Comparison of ENCODE assay signal across 19 cellular contexts in the genomic region with DNA sequence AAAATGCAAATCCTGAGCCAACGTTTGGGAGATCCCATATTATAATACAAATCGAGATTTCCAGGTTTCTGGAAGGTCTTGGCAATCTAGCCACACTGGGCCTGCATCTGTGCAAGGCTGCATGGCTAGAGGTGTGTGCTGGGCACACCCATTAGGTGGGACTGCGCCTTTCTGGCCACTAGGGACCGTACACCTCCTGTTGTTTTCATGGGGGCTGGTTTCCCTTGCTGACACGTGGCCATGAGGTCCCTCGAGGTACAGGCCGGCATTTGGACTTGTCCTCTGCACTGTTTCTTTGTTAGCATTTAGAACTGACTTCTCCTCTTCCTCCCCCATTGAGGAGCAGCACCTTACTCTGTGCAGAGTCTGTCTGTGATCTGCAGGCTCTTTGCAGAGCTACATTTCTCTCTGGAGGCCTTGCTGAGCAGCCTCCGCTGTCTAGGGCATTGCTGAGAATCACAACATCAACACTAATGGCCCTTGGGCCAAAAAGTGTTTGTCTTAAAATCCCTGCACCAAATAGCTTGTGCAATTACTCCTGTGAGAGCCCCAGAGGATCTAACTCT.
A peak's percentile ranks its signal among the peaks of the same experiment; 100 is the strongest.
DNase-seq lines count a peak whose midpoint lies in the region; ATAC-seq and TF ChIP-seq lines count a peak whose summit lies in the region.
"Had no signal": no experiment of that assay in that cellular context is flagged by ENCODE, and none has a peak within 500 bp of the region (broad histone marks: within the 10 kb centered on the region; RNA-seq: fewer than 3 reads in every experiment).

No MANE protein-coding gene starts in this region.

- ATAC-seq in upper lobe of right lung (peak; percentile 27), HG02852 (IDR thresholded peaks at IDR 0.05; ENCODE audit: unreplicated experiment) (no peak)
- ATAC-seq: foreskin keratinocyte had no signal

- intact Hi-C loops in upper lobe of right lung (cut with DNase I), result no loop called here

- H3K9me3 ChIP-seq in upper lobe of right lung, result no peaks in the 10 kb centered on the region
- H3K9me3 ChIP-seq: Caco-2, lower lobe of right lung, tibial nerve had no signal

- peak; percentile 37 for DNase-seq in activated CD8-positive, alpha-beta memory T cell treated with anti-CD3 and anti-CD28 coated beads for 24 hours
- no peak for DNase-seq in activated CD8-positive, alpha-beta memory T cell treated with anti-CD3 and anti-CD28 coated beads, Interleukin-2, amount 50 U/mL, for 4 hours
- no peak for DNase-seq in LNCaP clone FGC (ENCODE audit: low read depth)
- DNase-seq in germinal center (ENCODE audit: low spot score), result peak; percentile 24
- DNase-seq in upper lobe of right lung, result no peak
- no peak for DNase-seq in DMS79 (lab: John Stamatoyannopoulos, UW)
- DNase-seq in pons (ENCODE audit: low spot score), result no peak
- DNase-seq: activated CD4-positive, alpha-beta T cell treated with anti-CD3 and anti-CD28 coated beads for 48 hours; activated T-cell treated with anti-CD3 and anti-CD28 coated beads, Interleukin-2, amount 50 U/mL, for 4 hours; Caco-2; central memory CD4-positive, alpha-beta T cell; foreskin keratinocyte; lower lobe of right lung; NCI-H2029; SHP77 treated with DMSO at 0.1 percent for 48 hours; stimulated activated CD4-positive, alpha-beta T cell treated with anti-CD3 and anti-CD28 coated beads, Interleukin-4, amount 100 ng/mL, for 1 hour had no signal

- TF ChIP-seq CTCF in LNCaP clone FGC (IDR thresholded peaks at IDR 0.05; ENCODE audit: control insufficient read depth, extremely low read depth, insufficient read depth) (0 out of 2 replicates have a peak, but pooled peaks have one; percentile 4), upper lobe of right lung (IDR thresholded peaks at IDR 0.05) (no peak)

- H3K27me3 ChIP-seq in upper lobe of right lung, result no peaks in the 10 kb centered on the region
- H3K27me3 ChIP-seq: foreskin keratinocyte, tibial nerve had no signal

- no peaks in the 10 kb centered on the region for H3K4me1 ChIP-seq in upper lobe of right lung

- H3K27ac ChIP-seq in upper lobe of right lung, result no peak overlapping the region
- H3K27ac ChIP-seq: foreskin keratinocyte, KMS-11, lower lobe of right lung, tibial nerve had no signal

- H3K4me3 ChIP-seq in LNCaP clone FGC (ENCODE audit: low read depth, low read length) (no peak overlapping the region), upper lobe of right lung (no peak overlapping the region)
- H3K4me3 ChIP-seq: lower lobe of right lung, tibial nerve had no signal

- H3K36me3 ChIP-seq in upper lobe of right lung, result no peaks in the 10 kb centered on the region
- H3K36me3 ChIP-seq: lower lobe of right lung had no signal

Comparison
In these comparisons a context has a peak if more than half of its experiments do, and no peak if none do; other contexts are left out.
1. DNase-seq: peak in activated CD8-positive, alpha-beta memory T cell treated with anti-CD3 and anti-CD28 coated beads for 24 hours (single experiment) and germinal center (single experiment); none in activated CD8-positive, alpha-beta memory T cell treated with anti-CD3 and anti-CD28 coated beads, Interleukin-2, amount 50 U/mL, for 4 hours (single experiment), LNCaP clone FGC (single experiment), upper lobe of right lung (single experiment), DMS79 (single experiment) and pons (single experiment).